Comparison of ENCODE assay signal across 11 cellular contexts in genomic region chr10:125151170-125151823, GRCh38. TPM values are rescaled to one million over a fixed set of nuclear protein-coding genes. Genes with fewer than 3 reads are reported as not detected.
DNase-seq lines count a peak whose midpoint lies in the region; ATAC-seq and TF ChIP-seq lines count a peak whose summit lies in the region.
"Had no signal": no experiment of that assay in that cellular context is flagged by ENCODE, and none has a peak within 500 bp of the region (broad histone marks: within the 10 kb centered on the region; RNA-seq: fewer than 3 reads in every experiment).

No MANE protein-coding gene starts in this region.

- intact Hi-C loops in HCT116 (cut with micrococcal nuclease) (no loop called here), PC-3 (cut with micrococcal nuclease) (loop anchor here (10.0 kb wide), 1 partner anchor 544 kb away; no protein-coding TSS in a partner anchor)

- H3K27ac ChIP-seq in HCT116 (ENCODE audit: low read depth, low read length) (peak overlapping the region; percentile 14; the same call in 1 of the 2 replicates), coronary artery (peak overlapping the region in 1 of 2 donors; percentile 61), mesodermal cell (ENCODE audit: low read depth, low read length, severe bottlenecking) (no peak overlapping the region), smooth muscle cell (ENCODE audit: low read depth) (no peak overlapping the region), PC-3 (ENCODE audit: low read length) (no peak overlapping the region)
- H3K27ac ChIP-seq: PC-9 had no signal

- TF ChIP-seq RAD21 in HCT116 (IDR thresholded peaks at IDR 0.05; ENCODE audit: low read depth), result no peak

- DNase-seq in HCT116 (ENCODE audit: low read depth, low spot score), result no peak
- DNase-seq in coronary artery (ENCODE audit: low spot score), result no peak
- DNase-seq in smooth muscle cell (lab: John Stamatoyannopoulos, UW; ENCODE audit: unreplicated experiment), result no peak
- no peak for DNase-seq in PC-3
- no peak for DNase-seq in NCI-H187 treated with DMSO at 0.1 percent for 48 hours (lab: John Stamatoyannopoulos, UW)
- DNase-seq in retina, result no peak
- no peak for DNase-seq in SIG-M5 treated with dmso at 0.1 percent for 504 hours (lab: John Stamatoyannopoulos, UW; ENCODE audit: unreplicated experiment)
- DNase-seq: activated CD4-positive, alpha-beta T cell treated with anti-CD3 and anti-CD28 coated beads, Interleukin-2, amount 50 U/mL, for 4 hours; activated naive CD4-positive, alpha-beta T cell treated with anti-CD3 and anti-CD28 coated beads, Interleukin-2, amount 50 U/mL, for 16 hours; PC-9 had no signal

- BruUV-seq in HCT116 (replicated peaks; lab: Mats Ljungman, UMichigan) (no TSS peak), PC-3 (replicated peaks; lab: Mats Ljungman, UMichigan) (no TSS peak)

- CTCF ChIA-PET in HCT116 (lab: Charles Lee) (no interaction called here), PC-3 (lab: Charles Lee) (no interaction called here)

- no peak overlapping the region for H3K4me3 ChIP-seq in HCT116 (replicated peaks in 1 of 2; ENCODE audit: low read depth in 1 of 2, low read length in 2 of 2)
- H3K4me3 ChIP-seq in coronary artery, result peak overlapping the region; percentile 47
- H3K4me3 ChIP-seq in mesodermal cell (ENCODE audit: extremely low read depth, insufficient read depth, low read length, poor library complexity, severe bottlenecking), result peak overlapping the region; percentile 2
- H3K4me3 ChIP-seq in smooth muscle cell, result peak overlapping the region; percentile 36
- no peak overlapping the region for H3K4me3 ChIP-seq in PC-3 (ENCODE audit: low read length)
- H3K4me3 ChIP-seq: PC-9 had no signal

- H3K9me3 ChIP-seq in HCT116 (ENCODE audit: control insufficient read depth in 1 of 2, insufficient read depth in 1 of 2, low read depth in 1 of 2, low read length in 2 of 2) (no peaks in the 10 kb centered on the region), mesodermal cell (ENCODE audit: control insufficient read depth, low read length) (no peaks in the 10 kb centered on the region), smooth muscle cell (replicated peaks; ENCODE audit: low read depth) (no peaks in the 10 kb centered on the region), PC-3 (ENCODE audit: low read length) (no peaks in the 10 kb centered on the region)

- POLR2A ChIA-PET in HCT116 (lab: Charles Lee) (no interaction called here), PC-3 (lab: Charles Lee; ENCODE audit: unreplicated experiment) (no interaction called here)

- WGBS in mesodermal cell (ENCODE audit: insufficient coverage in 2 of 2), 2 experiments, result 65 to 67% methylated on average over 38 to 47 of the region's 47 CpGs
- WGBS in smooth muscle cell (ENCODE audit: low lambda C conversion rate), result 79% methylated on average over 45 of the region's 47 CpGs

- H3K9ac ChIP-seq in HCT116 (ENCODE audit: low read length) (no peak overlapping the region), smooth muscle cell (ENCODE audit: low read depth) (no peak overlapping the region), PC-3 (ENCODE audit: low read length) (no peak overlapping the region)

- H3K4me2 ChIP-seq in HCT116 (ENCODE audit: low read length), result peak overlapping the region; percentile 67
- peak overlapping the region; percentile 87 for H3K4me2 ChIP-seq in smooth muscle cell
- H3K4me2 ChIP-seq in PC-3 (ENCODE audit: low read length), result no peak overlapping the region
- H3K4me2 ChIP-seq: PC-9 had no signal

- RAD21 ChIA-PET in HCT116 (lab: Charles Lee; ENCODE audit: low non-redundant PET in 1 of 2, low total read pairs in 2 of 2, uncharacterized antibody in 2 of 2, unreplicated experiment in 2 of 2), result no interaction called here

- no peak for TF ChIP-seq CTCF in HCT116 (IDR thresholded peaks at IDR 0.05 in 2 of 3, conservative IDR thresholded peaks at IDR 0.05 in 1 of 3; ENCODE audit: borderline replicate concordance in 1 of 3, insufficient read depth in 1 of 3, low read depth in 2 of 3, low read length in 2 of 3)
- no peak for TF ChIP-seq CTCF in coronary artery (IDR thresholded peaks at IDR 0.05)
- TF ChIP-seq CTCF in smooth muscle cell (IDR thresholded peaks at IDR 0.05; ENCODE audit: borderline replicate concordance, insufficient read depth, poor library complexity, severe bottlenecking), result no peak
- TF ChIP-seq CTCF in PC-3 (conservative IDR thresholded peaks at IDR 0.05; ENCODE audit: low read depth, low read length), result no peak

- peaks cover 100% of the 10 kb centered on the region for H3K79me2 ChIP-seq in HCT116 (ENCODE audit: insufficient read depth, low read length)
- H3K79me2 ChIP-seq in smooth muscle cell (ENCODE audit: low read depth), result peaks cover 89% of the 10 kb centered on the region
- peaks cover 100% of the 10 kb centered on the region for H3K79me2 ChIP-seq in PC-3 (ENCODE audit: low read length)

- H2AFZ ChIP-seq in HCT116 (ENCODE audit: low read depth, low read length, poor library complexity, severe bottlenecking), result no peak overlapping the region
- no peak overlapping the region for H2AFZ ChIP-seq in smooth muscle cell (ENCODE audit: low read depth)
- H2AFZ ChIP-seq in PC-3 (ENCODE audit: low read length), result no peak overlapping the region
- H2AFZ ChIP-seq: PC-9 had no signal

- TF ChIP-seq POLR2A in HCT116 (IDR thresholded peaks at IDR 0.05; ENCODE audit: borderline replicate concordance, extremely low read depth, insufficient read depth, insufficient read length), result no peak

- H3K9me2 ChIP-seq in HCT116 (ENCODE audit: insufficient read depth), result no peaks in the 10 kb centered on the region
- H3K9me2 ChIP-seq in PC-3 (replicated peaks; ENCODE audit: low read length), result no peaks in the 10 kb centered on the region

- H3F3A ChIP-seq in smooth muscle cell (ENCODE audit: low read depth), result peaks cover 26% of the 10 kb centered on the region
- no peaks in the 10 kb centered on the region for H3F3A ChIP-seq in PC-3 (ENCODE audit: low read length, unreplicated experiment)

- H3K36me3 ChIP-seq in HCT116 (ENCODE audit: control insufficient read depth in 1 of 2, insufficient read depth in 2 of 2, low read length in 2 of 2) (peaks cover 0 to 5% of the 10 kb centered on the region in 2 experiments; a peak in 2 of 4 replicates), mesodermal cell (ENCODE audit: control insufficient read depth, insufficient read depth, low read length) (peaks cover 64% of the 10 kb centered on the region), smooth muscle cell (ENCODE audit: low read depth) (no peaks in the 10 kb centered on the region), PC-3 (ENCODE audit: low read depth, low read length) (peaks cover 13% of the 10 kb centered on the region)

- peaks cover 62 to 98% of the 10 kb centered on the region in 2 experiments for H3K4me1 ChIP-seq in HCT116 (ENCODE audit: control insufficient read depth in 1 of 2, insufficient read depth in 2 of 2, low read length in 2 of 2)
- peaks cover 79% of the 10 kb centered on the region for H3K4me1 ChIP-seq in mesodermal cell (ENCODE audit: control insufficient read depth, insufficient read depth, low read length, poor library complexity, severe bottlenecking)
- H3K4me1 ChIP-seq in smooth muscle cell (ENCODE audit: low read depth), result peaks cover 72% of the 10 kb centered on the region
- peaks cover 62% of the 10 kb centered on the region for H3K4me1 ChIP-seq in PC-3 (ENCODE audit: insufficient read depth, low read length)

- ATAC-seq in HCT116 (no peak), PC-3 (no peak)

- no peaks in the 10 kb centered on the region; the same call in 1 of the 2 replicates for H4K20me1 ChIP-seq in HCT116 (ENCODE audit: insufficient read depth)
- peaks cover 100% of the 10 kb centered on the region for H4K20me1 ChIP-seq in smooth muscle cell (ENCODE audit: low read depth)
- no peaks in the 10 kb centered on the region; the same call in 1 of the 2 replicates for H4K20me1 ChIP-seq in PC-3 (ENCODE audit: low read length)

- H3K27me3 ChIP-seq in HCT116 (ENCODE audit: insufficient read depth, low read length) (no peaks in the 10 kb centered on the region), smooth muscle cell (ENCODE audit: low read depth) (no peaks in the 10 kb centered on the region), PC-3 (ENCODE audit: low read length) (no peaks in the 10 kb centered on the region)

TF ChIP-seq in HCT116, 20 proteins besides CTCF, POLR2A, EP300 and RAD21 (continues in another document):
- TF ChIP-seq EZH2 (IDR thresholded peaks at IDR 0.05) (no peak), SRF (IDR thresholded peaks at IDR 0.05; ENCODE audit: low read depth) (no peak), ZNF274 (IDR thresholded peaks at IDR 0.05; ENCODE audit: low read depth, low read length) (no peak), SP1 (IDR thresholded peaks at IDR 0.05; ENCODE audit: low read depth) (no peak), POLR2AphosphoS5 (IDR thresholded peaks at IDR 0.05; ENCODE audit: low read depth, low read length) (no peak), ATF3 (IDR thresholded peaks at IDR 0.05) (no peak), FOSL1 (IDR thresholded peaks at IDR 0.05; ENCODE audit: low read depth) (no peak), EZH2phosphoT487 (IDR thresholded peaks at IDR 0.05; ENCODE audit: borderline replicate concordance) (no peak), JUND (IDR thresholded peaks at IDR 0.05) (no peak), SIN3A (IDR thresholded peaks at IDR 0.05; ENCODE audit: low read depth) (no peak), ZFX (IDR thresholded peaks at IDR 0.05) (no peak), ZBTB33 (IDR thresholded peaks at IDR 0.05; ENCODE audit: extremely low read depth, insufficient replicate concordance, low read length) (no peak)

RNA-seq across cellular contexts. Expression of gene CTBP2, which starts 9.1 kb away (rescaled TPM):
- total RNA-seq in HCT116 (2021; ENCODE audit: unreplicated experiment), result 144 TPM
- polyA plus RNA-seq in HCT116 (2012), result 136 and 187 TPM in 2 replicates
- polyA plus RNA-seq in mesodermal cell (2013, experiment 1 of 2), result 121 TPM
- polyA plus RNA-seq in mesodermal cell (2013, experiment 2 of 2), result 108 TPM
- total RNA-seq in smooth muscle cell, result 38.6 and 49.9 TPM in 2 replicates
- 69.5 and 79.8 TPM in 2 replicates for polyA plus RNA-seq in smooth muscle cell
- total RNA-seq in PC-3 (2014; rRNA removed), result 78.9 and 97.2 TPM in 2 replicates

Comparison
In these comparisons a context has a peak if more than half of its experiments do, and no peak if none do; other contexts are left out.
1. H3K4me3 ChIP-seq: peak in coronary artery (single experiment), mesodermal cell (single experiment) and smooth muscle cell (single experiment); none in HCT116 (0 of 2) and PC-3 (single experiment).